8 cellular contexts compared by ENCODE assay signal in genomic region chr15:39801641-39802309, GRCh38. TPM values are rescaled to one million over a fixed set of nuclear protein-coding genes. Genes with fewer than 3 reads are reported as not detected.
DNase-seq lines count a peak whose midpoint lies in the region; ATAC-seq, FAIRE-seq and TF ChIP-seq lines count a peak whose summit lies in the region.

No MANE protein-coding gene starts in this region.

- TF ChIP-seq CTCF in cardiac muscle cell (IDR thresholded peaks at IDR 0.05; ENCODE audit: low read depth, low read length) (peak; percentile 44), SK-N-SH (IDR thresholded peaks at IDR 0.05) (peak; percentile 53), kidney (IDR thresholded peaks at IDR 0.05; ENCODE audit: borderline replicate concordance, extremely low read depth, insufficient read depth) (peak; percentile 52), coronary artery (IDR thresholded peaks at IDR 0.05) (no peak)

- no peak overlapping the region for H3K27ac ChIP-seq in cardiac muscle cell
- H3K27ac ChIP-seq in SK-N-SH (ENCODE audit: low read depth in 2 of 2, low read length in 1 of 2) = no peak overlapping the region
- no peak overlapping the region for H3K27ac ChIP-seq in kidney (ENCODE audit: low read depth in 2 of 2, low read length in 2 of 2)
- H3K27ac ChIP-seq in coronary artery = no peak overlapping the region

- H3K9ac ChIP-seq in SK-N-SH = no peak overlapping the region
- H3K9ac ChIP-seq in kidney (ENCODE audit: low read length in 2 of 2) = no peak overlapping the region

- H3K4me3 ChIP-seq in cardiac muscle cell (no peak overlapping the region), SK-N-SH (ENCODE audit: low read depth in 2 of 2, low read length in 1 of 2) (no peak overlapping the region), kidney (ENCODE audit: low read length in 2 of 2) (no peak overlapping the region), coronary artery (no peak overlapping the region)

- ATAC-seq in Right ventricle myocardium superior (ENCODE audit: poor library complexity) (no peak), HG02798 (IDR thresholded peaks at IDR 0.05; ENCODE audit: poor library complexity, unreplicated experiment) (peak; percentile 78)

- POLR2A ChIA-PET in SK-N-SH (lab: Yijun Ruan, JAX) = no interaction called here

- no peak for TF ChIP-seq EP300 in SK-N-SH (IDR thresholded peaks at IDR 0.05; ENCODE audit: borderline replicate concordance in 1 of 2, low read depth in 1 of 2, low read length in 1 of 2)

- H4K20me1 ChIP-seq in SK-N-SH (ENCODE audit: insufficient read depth) = peaks cover 4% of the 10 kb centered on the region; the same call in 1 of the 2 replicates

- no peaks in the 10 kb centered on the region for H3K36me3 ChIP-seq in cardiac muscle cell
- H3K36me3 ChIP-seq in SK-N-SH (replicated peaks in 1 of 2; ENCODE audit: control insufficient read depth in 1 of 2, insufficient read depth in 2 of 2, low read length in 1 of 2) = peaks cover 7 to 29% of the 10 kb centered on the region in 2 experiments
- H3K36me3 ChIP-seq in kidney (ENCODE audit: control insufficient read depth in 1 of 2, insufficient read depth in 2 of 2, low read length in 2 of 2) = peaks cover 0 to 2% of the 10 kb centered on the region in 2 donors

- H3K9me3 ChIP-seq in cardiac muscle cell (ENCODE audit: low read depth) (no peaks in the 10 kb centered on the region), SK-N-SH (no peaks in the 10 kb centered on the region), kidney (ENCODE audit: control insufficient read depth in 1 of 2, low read length in 2 of 2) (no peaks in the 10 kb centered on the region)

- H3K27me3 ChIP-seq in cardiac muscle cell (no peaks in the 10 kb centered on the region), SK-N-SH (ENCODE audit: insufficient read depth) (no peaks in the 10 kb centered on the region)

- CTCF ChIA-PET in SK-N-SH (lab: Yijun Ruan, JAX) = interaction anchor here (1.0 to 1.5 kb wide), 2 partner anchors 13 to 45 kb away, joined by 3 to 5 read pairs; no protein-coding TSS in a partner anchor

- H3K79me2 ChIP-seq in SK-N-SH (ENCODE audit: insufficient read depth) = peaks cover 32% of the 10 kb centered on the region

- intact Hi-C loops in Right ventricle myocardium superior (cut with DNase I) (no loop called here), kidney (cut with DNase I) (no loop called here)

- peak; percentile 28 for DNase-seq in cardiac muscle cell (ENCODE audit: low read depth in 1 of 2, low spot score in 1 of 2)
- DNase-seq in Right ventricle myocardium superior = no peak
- DNase-seq in SK-N-SH = no peak
- DNase-seq in kidney = no peak
- DNase-seq in NCI-H1694 (lab: John Stamatoyannopoulos, UW) = no peak
- no peak for DNase-seq in stimulated activated CD4-positive, alpha-beta T cell treated with anti-CD3 and anti-CD28 coated beads, Interleukin-4, amount 100 ng/mL, for 1 hour
- DNase-seq in coronary artery (ENCODE audit: low spot score) = no peak

- 91% methylated on average over 18 of the region's 19 CpGs for WGBS in SK-N-SH (ENCODE audit: low lambda C conversion rate)

- no peak for FAIRE-seq in kidney (lab: Jason Lieb, UNC)

- H3F3A ChIP-seq in SK-N-SH (replicated peaks; ENCODE audit: insufficient read depth) = no peaks in the 10 kb centered on the region

- H3K4me1 ChIP-seq in cardiac muscle cell (ENCODE audit: low read depth) = no peaks in the 10 kb centered on the region
- no peaks in the 10 kb centered on the region for H3K4me1 ChIP-seq in SK-N-SH (ENCODE audit: control insufficient read depth in 1 of 2, insufficient read depth in 2 of 2, low read depth in 1 of 2, low read length in 1 of 2)
- no peaks in the 10 kb centered on the region for H3K4me1 ChIP-seq in kidney (ENCODE audit: control insufficient read depth in 1 of 2, insufficient read depth in 1 of 2, low read depth in 1 of 2, low read length in 2 of 2)

- TF ChIP-seq RAD21 in SK-N-SH (IDR thresholded peaks at IDR 0.05; ENCODE audit: low read length) = peak; percentile 35; the same call in 1 of the 2 replicates

- H3K9me2 ChIP-seq in SK-N-SH = no peaks in the 10 kb centered on the region

- H3K4me2 ChIP-seq in SK-N-SH = no peak overlapping the region

- no peak overlapping the region for H2AFZ ChIP-seq in SK-N-SH (ENCODE audit: low read depth)

TF ChIP-seq in SK-N-SH, 30 proteins besides CTCF, POLR2A, EP300 and RAD21:
- no peak for TF ChIP-seq SIN3A (IDR thresholded peaks at IDR 0.05; ENCODE audit: borderline replicate concordance, low read depth, low read length)
- TF ChIP-seq GATA2 (CRISPR knock-in tag; IDR thresholded peaks at IDR 0.05) = no peak
- no peak for TF ChIP-seq TCF12 (IDR thresholded peaks at IDR 0.05)
- TF ChIP-seq TEAD4 (IDR thresholded peaks at IDR 0.05; ENCODE audit: borderline replicate concordance, insufficient read depth) = no peak
- no peak for TF ChIP-seq FOXM1 (IDR thresholded peaks at IDR 0.05; ENCODE audit: low read depth)
- no peak for TF ChIP-seq ZBTB33 (IDR thresholded peaks at IDR 0.05; ENCODE audit: borderline replicate concordance, low read depth)
- no peak for TF ChIP-seq USF2 (IDR thresholded peaks at IDR 0.05; ENCODE audit: borderline replicate concordance, low read depth, low read length)
- TF ChIP-seq SMC3 (IDR thresholded peaks at IDR 0.05; ENCODE audit: low read depth, low read length) = peak; percentile 43; the same call in 1 of the 2 replicates

RNA-seq across cellular contexts. Expression of gene FSIP1, which starts 19.1 kb away (rescaled TPM):
- total RNA-seq in cardiac muscle cell (0.33 and 0.42 TPM in 2 replicates), Right ventricle myocardium superior (0.91 TPM), kidney (2.4 TPM)
- polyA plus RNA-seq in cardiac muscle cell (0.15 and 1.2 TPM in 2 replicates), SK-N-SH (2012; rRNA removed) (0.43 and 0.45 TPM in 2 replicates), kidney (ENCODE audit: insufficient read depth, low read depth, low replicate concordance) (0.75 TPM)
- 0.49 and 0.59 TPM in 2 replicates for polyA plus RNA-seq in SK-N-SH (2012; cell fraction: cytosol; rRNA removed)
- 0.43 and 0.85 TPM in 2 replicates for polyA plus RNA-seq in SK-N-SH (2012; cell fraction: nucleus; rRNA removed)

Comparison
In these comparisons a context has a peak if more than half of its experiments do, and no peak if none do; other contexts are left out.
1. DNase-seq: peak in cardiac muscle cell (2 of 2); none in Right ventricle myocardium superior (single experiment), SK-N-SH (single experiment), kidney (single experiment), NCI-H1694 (single experiment), stimulated activated CD4-positive, alpha-beta T cell treated with anti-CD3 and anti-CD28 coated beads, Interleukin-4, amount 100 ng/mL, for 1 hour (single experiment) and coronary artery (single experiment).